Comparison of ENCODE assay signal across 9 cellular contexts in genomic region chr10:45592926-45593325, GRCh38.
DNase-seq lines count a peak whose midpoint lies in the region; ATAC-seq and TF ChIP-seq lines count a peak whose summit lies in the region.
"Had no signal": no experiment of that assay in that cellular context is flagged by ENCODE, and none has a peak within 500 bp of the region (broad histone marks: within the 10 kb centered on the region; RNA-seq: fewer than 3 reads in every experiment).

No MANE protein-coding gene starts in this region.

- H3K4me1 ChIP-seq in ACC112 (ENCODE audit: control insufficient read depth, insufficient read depth, low read length, unreplicated experiment): peaks cover 8% of the 10 kb centered on the region
- H3K4me1 ChIP-seq in HUES6 (ENCODE audit: control insufficient read depth, insufficient read depth, low read length): no peaks in the 10 kb centered on the region; the same call in 1 of the 2 replicates
- peaks cover 11% of the 10 kb centered on the region for H3K4me1 ChIP-seq in HAP-1
- H3K4me1 ChIP-seq in upper lobe of left lung: peaks cover 11 to 32% (median 19%) of the 10 kb centered on the region in 4 donors

- H3K27ac Mint-ChIP-seq in activated T-helper 1 cell treated with anti-CD3 and anti-CD28 coated beads, Interleukin-12 subunit alpha, Interleukin-12 subunit beta, Interleukin-2, Interleukin-4 antibody, amounts not matched to agents 30 ng/mL and 10 ng/mL and 1 ng/mL, durations not matched to agents 14 hours and 24 hours and 36 hours: no peak overlapping the region
- H3K27ac Mint-ChIP-seq in memory B cell: peak overlapping the region; percentile 97

- H2AFZ ChIP-seq in ACC112 (ENCODE audit: low read length, unreplicated experiment): no peak overlapping the region

- H3K27ac ChIP-seq in ACC112 (ENCODE audit: low read depth, low read length) (no peak overlapping the region), HUES6 (ENCODE audit: low read depth, low read length) (no peak overlapping the region), upper lobe of left lung (no peak overlapping the region)

- H3K4me3 Mint-ChIP-seq in activated T-helper 1 cell treated with anti-CD3 and anti-CD28 coated beads, Interleukin-12 subunit alpha, Interleukin-12 subunit beta, Interleukin-2, Interleukin-4 antibody, amounts not matched to agents 30 ng/mL and 10 ng/mL and 1 ng/mL, durations not matched to agents 14 hours and 24 hours and 36 hours: peak overlapping the region; percentile 90
- H3K4me3 Mint-ChIP-seq in memory B cell: peak overlapping the region; percentile 92

- peaks cover 40% of the 10 kb centered on the region for H3K4me1 Mint-ChIP-seq in activated T-helper 1 cell treated with anti-CD3 and anti-CD28 coated beads, Interleukin-12 subunit alpha, Interleukin-12 subunit beta, Interleukin-2, Interleukin-4 antibody, amounts not matched to agents 30 ng/mL and 10 ng/mL and 1 ng/mL, durations not matched to agents 14 hours and 24 hours and 36 hours (ENCODE audit: low read depth)
- peaks cover 29% of the 10 kb centered on the region for H3K4me1 Mint-ChIP-seq in memory B cell

- in situ Hi-C loops in HAP-1 (cut with MboI; ENCODE audit: low sequenced_read_pairs): no loop called here

- peaks cover 16% of the 10 kb centered on the region for H3K27me3 Mint-ChIP-seq in activated T-helper 1 cell treated with anti-CD3 and anti-CD28 coated beads, Interleukin-12 subunit alpha, Interleukin-12 subunit beta, Interleukin-2, Interleukin-4 antibody, amounts not matched to agents 30 ng/mL and 10 ng/mL and 1 ng/mL, durations not matched to agents 14 hours and 24 hours and 36 hours (ENCODE audit: insufficient read depth)
- no peaks in the 10 kb centered on the region for H3K27me3 Mint-ChIP-seq in memory B cell

- H3K9me3 ChIP-seq in HUES6 (ENCODE audit: control insufficient read depth, insufficient read depth, low read depth, low read length) (no peaks in the 10 kb centered on the region), HAP-1 (no peaks in the 10 kb centered on the region), upper lobe of left lung (no peaks in the 10 kb centered on the region)

- peaks cover 10% of the 10 kb centered on the region for H3K36me3 Mint-ChIP-seq in activated T-helper 1 cell treated with anti-CD3 and anti-CD28 coated beads, Interleukin-12 subunit alpha, Interleukin-12 subunit beta, Interleukin-2, Interleukin-4 antibody, amounts not matched to agents 30 ng/mL and 10 ng/mL and 1 ng/mL, durations not matched to agents 14 hours and 24 hours and 36 hours (ENCODE audit: low read depth)
- peaks cover 20% of the 10 kb centered on the region for H3K36me3 Mint-ChIP-seq in memory B cell

- H3K27me3 ChIP-seq in ACC112 (ENCODE audit: insufficient read depth, low read length) (no peaks in the 10 kb centered on the region), HUES6 (ENCODE audit: control insufficient read depth, insufficient read depth, low read length) (peaks cover 6% of the 10 kb centered on the region; the same call in 1 of the 2 replicates), HAP-1 (ENCODE audit: low read depth) (no peaks in the 10 kb centered on the region), upper lobe of left lung (no peaks in the 10 kb centered on the region)

- H3K9ac ChIP-seq in HUES6 (ENCODE audit: low read length): no peak overlapping the region

- ATAC-seq in memory B cell (ENCODE audit: low read depth): no peak
- ATAC-seq in left lobe of liver: no peak
- no peak for ATAC-seq in upper lobe of left lung (ENCODE audit: low FRiP score in 2 of 2)

- no peaks in the 10 kb centered on the region for H3K36me3 ChIP-seq in ACC112 (ENCODE audit: insufficient read depth, low read length)
- no peaks in the 10 kb centered on the region for H3K36me3 ChIP-seq in HUES6 (ENCODE audit: control insufficient read depth, insufficient read depth, low read length)
- H3K36me3 ChIP-seq in HAP-1 (replicated peaks): no peaks in the 10 kb centered on the region
- peaks cover 0 to 6% (median 0%) of the 10 kb centered on the region in 4 donors for H3K36me3 ChIP-seq in upper lobe of left lung

- H3K79me2 ChIP-seq in ACC112 (ENCODE audit: control insufficient read depth, insufficient read depth, low read length, unreplicated experiment): no peaks in the 10 kb centered on the region

- peak overlapping the region; percentile 79; the same call in 1 of the 2 replicates for H3K4me3 ChIP-seq in ACC112 (ENCODE audit: low read depth, low read length)
- 0 out of 2 replicates have a peak overlapping the region, but pooled peaks have one; percentile 99 for H3K4me3 ChIP-seq in HUES6 (ENCODE audit: low read depth, low read length)
- H3K4me3 ChIP-seq in HAP-1: no peak overlapping the region
- peak overlapping the region in 2 of 4 donors; percentile 78 to 85 for H3K4me3 ChIP-seq in upper lobe of left lung

- TF ChIP-seq CTCF in upper lobe of left lung (IDR thresholded peaks at IDR 0.05): no peak

- intact Hi-C loops in activated T-helper 1 cell treated with anti-CD3 and anti-CD28 coated beads, Interleukin-12 subunit alpha, Interleukin-12 subunit beta, Interleukin-2, Interleukin-4 antibody, amounts not matched to agents 30 ng/mL and 10 ng/mL and 1 ng/mL, durations not matched to agents 14 hours and 24 hours and 36 hours (cut with micrococcal nuclease): loop anchor here (1.0 to 10.0 kb wide), 4 partner anchors 173 to 588 kb away; partner anchors contain the start of gene ZNF22

- TF ChIP-seq POLR2A in upper lobe of left lung (IDR thresholded peaks at IDR 0.05): no peak

- no peak for TF ChIP-seq EP300 in upper lobe of left lung (IDR thresholded peaks at IDR 0.05)

- peaks cover 7% of the 10 kb centered on the region for H3K9me3 Mint-ChIP-seq in activated T-helper 1 cell treated with anti-CD3 and anti-CD28 coated beads, Interleukin-12 subunit alpha, Interleukin-12 subunit beta, Interleukin-2, Interleukin-4 antibody, amounts not matched to agents 30 ng/mL and 10 ng/mL and 1 ng/mL, durations not matched to agents 14 hours and 24 hours and 36 hours
- peaks cover 2% of the 10 kb centered on the region for H3K9me3 Mint-ChIP-seq in memory B cell

- no peak for DNase-seq in activated T-helper 1 cell treated with anti-CD3 and anti-CD28 coated beads, Interleukin-12 subunit alpha, Interleukin-12 subunit beta, Interleukin-2, Interleukin-4 antibody, amounts not matched to agents 30 ng/mL and 10 ng/mL and 1 ng/mL, durations not matched to agents 14 hours and 24 hours and 36 hours (ENCODE audit: low spot score)
- no peak for DNase-seq in memory B cell (ENCODE audit: low spot score in 2 of 2)
- DNase-seq in SHP77 treated with DMSO at 0.1 percent for 48 hours (lab: John Stamatoyannopoulos, UW): no peak
- no peak for DNase-seq in HAP-1 (ENCODE audit: low spot score in 2 of 2)
- no peak for DNase-seq in left lobe of liver (ENCODE audit: low spot score)
- no peak for DNase-seq in upper lobe of left lung
- DNase-seq: DMS79 had no signal
